Comparison of ENCODE assay signal across 1 cellular context in genomic region chr1:156471496-156472490, GRCh38.
A peak's percentile ranks its signal among the peaks of the same experiment; 100 is the strongest.
TF ChIP-seq lines count a peak whose summit lies in the region.

No MANE protein-coding gene starts in this region.

TF ChIP-seq in HepG2, 621 proteins besides CTCF, POLR2A, EP300 and RAD21 (continued from another document and continues in another):
- TF ChIP-seq ZNF788 (CRISPR knock-in tag; IDR thresholded peaks at IDR 0.05; ENCODE audit: borderline replicate concordance), result peak; percentile 98; the same call in 1 of the 2 replicates
- peak; percentile 95; the same call in 1 of the 2 replicates for TF ChIP-seq RNF219 (CRISPR knock-in tag; IDR thresholded peaks at IDR 0.05)
- peak; percentile 82 for TF ChIP-seq SP4 (CRISPR knock-in tag; IDR thresholded peaks at IDR 0.05)
- 0 out of 2 replicates have a peak, but pooled peaks have one; percentile 73 for TF ChIP-seq ZNF430 (CRISPR knock-in tag; IDR thresholded peaks at IDR 0.05)
- TF ChIP-seq CEBPG (CRISPR knock-in tag; IDR thresholded peaks at IDR 0.05), result peak; percentile 71; the same call in 1 of the 2 replicates
- TF ChIP-seq ZNF432 (CRISPR knock-in tag; IDR thresholded peaks at IDR 0.05; ENCODE audit: borderline replicate concordance), result no peak
- TF ChIP-seq THYN1 (CRISPR knock-in tag; IDR thresholded peaks at IDR 0.05; ENCODE audit: borderline replicate concordance, low read depth), result 0 out of 2 replicates have a peak, but pooled peaks have one; percentile 51
- peak; percentile 98 for TF ChIP-seq ZNF280D (CRISPR knock-in tag; IDR thresholded peaks at IDR 0.05)
- TF ChIP-seq NFATC3 (CRISPR knock-in tag; IDR thresholded peaks at IDR 0.05), result no peak
- 0 out of 2 replicates have a peak, but pooled peaks have one; percentile 62 for TF ChIP-seq PAWR (CRISPR knock-in tag; IDR thresholded peaks at IDR 0.05; ENCODE audit: borderline replicate concordance)
- TF ChIP-seq BRF2 (CRISPR knock-in tag; IDR thresholded peaks at IDR 0.05), result no peak
- no peak for TF ChIP-seq TCF12 (IDR thresholded peaks at IDR 0.05)
- peak; percentile 99 for TF ChIP-seq TCF12 (CRISPR knock-in tag; IDR thresholded peaks at IDR 0.05)
- peak; percentile 87 for TF ChIP-seq HIVEP1 (CRISPR knock-in tag; IDR thresholded peaks at IDR 0.05)
- no peak for TF ChIP-seq MTF1 (CRISPR knock-in tag; IDR thresholded peaks at IDR 0.05)
- TF ChIP-seq RFX5 (IDR thresholded peaks at IDR 0.05; ENCODE audit: low read depth, low read length), result no peak
- peak; percentile 27; the same call in 1 of the 2 replicates for TF ChIP-seq ZNF44 (CRISPR knock-in tag; IDR thresholded peaks at IDR 0.05)
- TF ChIP-seq SMC3 (IDR thresholded peaks at IDR 0.05; ENCODE audit: low read length), result no peak
- no peak for TF ChIP-seq GPN1 (CRISPR knock-in tag; IDR thresholded peaks at IDR 0.05; ENCODE audit: borderline replicate concordance)
- TF ChIP-seq ZNF614 (CRISPR knock-in tag; IDR thresholded peaks at IDR 0.05; ENCODE audit: borderline replicate concordance), result peak; percentile 98
- TF ChIP-seq ZNF580 (CRISPR knock-in tag; IDR thresholded peaks at IDR 0.05; ENCODE audit: borderline replicate concordance, low read depth), result peak; percentile 90; the same call in 1 of the 2 replicates
- TF ChIP-seq ZNF687 (CRISPR knock-in tag; IDR thresholded peaks at IDR 0.05), result peak; percentile 99
- no peak for TF ChIP-seq SNAPC5 (CRISPR knock-in tag; IDR thresholded peaks at IDR 0.05; ENCODE audit: borderline replicate concordance)
- TF ChIP-seq GLI4 (CRISPR knock-in tag; IDR thresholded peaks at IDR 0.05; ENCODE audit: borderline replicate concordance), result no peak
- TF ChIP-seq SRSF1 (optimal IDR thresholded peaks at IDR 0.05; ENCODE audit: low read depth, low read length), result no peak
- no peak for TF ChIP-seq REL (CRISPR knock-in tag; conservative IDR thresholded peaks at IDR 0.05)
- peak; percentile 90 for TF ChIP-seq JARID2 (CRISPR knock-in tag; IDR thresholded peaks at IDR 0.05; ENCODE audit: insufficient replicate concordance)
- no peak for TF ChIP-seq HMGA1 (CRISPR knock-in tag; conservative IDR thresholded peaks at IDR 0.05)
- TF ChIP-seq ZNF232 (CRISPR knock-in tag; IDR thresholded peaks at IDR 0.05; ENCODE audit: borderline replicate concordance), result peak; percentile 93; the same call in 1 of the 2 replicates
- TF ChIP-seq ZNF75D (CRISPR knock-in tag; IDR thresholded peaks at IDR 0.05; ENCODE audit: borderline replicate concordance), result no peak
- peak; percentile 92; the same call in 1 of the 2 replicates for TF ChIP-seq DMTF1 (CRISPR knock-in tag; IDR thresholded peaks at IDR 0.05)
- no peak for TF ChIP-seq NONO (IDR thresholded peaks at IDR 0.05)
- peak; percentile 83 for TF ChIP-seq NONO (CRISPR knock-in tag; conservative IDR thresholded peaks at IDR 0.05)
- peak; percentile 96 for TF ChIP-seq ZNF331 (CRISPR knock-in tag; IDR thresholded peaks at IDR 0.05)
- TF ChIP-seq ZNF644 (CRISPR knock-in tag; IDR thresholded peaks at IDR 0.05; ENCODE audit: low read depth), result peak; percentile 99
- peak; percentile 57; the same call in 1 of the 2 replicates for TF ChIP-seq ARHGAP35 (CRISPR knock-in tag; IDR thresholded peaks at IDR 0.05; ENCODE audit: borderline replicate concordance)
- TF ChIP-seq IKZF5 (CRISPR knock-in tag; IDR thresholded peaks at IDR 0.05), result peak; percentile 99
- peak; percentile 39; the same call in 1 of the 2 replicates for TF ChIP-seq NCOR1 (IDR thresholded peaks at IDR 0.05; ENCODE audit: borderline replicate concordance, low read length)
- TF ChIP-seq ZNF557 (CRISPR knock-in tag; IDR thresholded peaks at IDR 0.05), result 0 out of 2 replicates have a peak, but pooled peaks have one; percentile 71
- peak; percentile 45 for TF ChIP-seq U2AF1 (optimal IDR thresholded peaks at IDR 0.05; ENCODE audit: low read depth, low read length)
- TF ChIP-seq HOXD1 (CRISPR knock-in tag; IDR thresholded peaks at IDR 0.05), result peak; percentile 92; the same call in 1 of the 2 replicates
- peak; percentile 61; the same call in 1 of the 2 replicates for TF ChIP-seq GATA4 (IDR thresholded peaks at IDR 0.05; ENCODE audit: borderline replicate concordance, low read depth)
- TF ChIP-seq ZMAT3 (CRISPR knock-in tag; conservative IDR thresholded peaks at IDR 0.05), result peak; percentile 86
- no peak for TF ChIP-seq SUZ12 (IDR thresholded peaks at IDR 0.05; ENCODE audit: low read depth, low read length)
- peak; percentile 100 for TF ChIP-seq ETV5 (CRISPR knock-in tag; IDR thresholded peaks at IDR 0.05; ENCODE audit: borderline replicate concordance)
- no peak for TF ChIP-seq ZNF530 (CRISPR knock-in tag; IDR thresholded peaks at IDR 0.05; ENCODE audit: low read depth)
- TF ChIP-seq ZNF282 (IDR thresholded peaks at IDR 0.05; ENCODE audit: partially characterized antibody), result no peak
- peak; percentile 64; the same call in 1 of the 2 replicates for TF ChIP-seq SMARCE1 (IDR thresholded peaks at IDR 0.05; ENCODE audit: borderline replicate concordance)
- no peak for TF ChIP-seq ZNF549 (CRISPR knock-in tag; IDR thresholded peaks at IDR 0.05)
- TF ChIP-seq FIP1L1 (IDR thresholded peaks at IDR 0.05; ENCODE audit: borderline replicate concordance, insufficient read depth, low read depth, low read length), result no peak
- TF ChIP-seq DNMT3B (CRISPR knock-in tag; conservative IDR thresholded peaks at IDR 0.05), result 0 out of 2 replicates have a peak, but pooled peaks have one; percentile 74
- TF ChIP-seq XBP1 (CRISPR knock-in tag; IDR thresholded peaks at IDR 0.05), result no peak
- TF ChIP-seq GLMP (CRISPR knock-in tag; IDR thresholded peaks at IDR 0.05; ENCODE audit: borderline replicate concordance), result no peak
